1 cellular context compared by ENCODE assay signal in the genomic region with DNA sequence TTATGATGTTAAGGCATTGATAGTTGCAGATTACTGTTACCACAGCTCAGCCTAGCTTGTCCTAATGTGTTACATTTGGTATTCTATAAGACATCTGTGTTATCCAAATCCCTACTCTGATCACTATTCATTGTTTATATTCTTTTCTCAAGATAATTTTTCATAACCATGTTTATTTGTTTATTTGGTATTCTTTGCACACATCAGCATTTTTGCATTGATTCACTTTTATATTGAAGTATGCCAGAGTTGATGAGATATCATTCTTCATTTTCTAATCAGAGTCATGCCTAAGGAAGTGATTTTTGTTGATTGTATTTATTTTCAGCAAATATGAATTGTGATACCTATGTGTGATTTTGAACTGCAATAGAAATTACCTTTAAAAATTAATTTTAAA.
A peak's percentile ranks its signal among the peaks of the same experiment; 100 is the strongest.
TF ChIP-seq lines count a peak whose summit lies in the region.

No MANE protein-coding gene starts in this region.

TF ChIP-seq in K562, 482 proteins besides CTCF, POLR2A, EP300 and RAD21 (continued from another document):
- TF ChIP-seq, protein P1, sequence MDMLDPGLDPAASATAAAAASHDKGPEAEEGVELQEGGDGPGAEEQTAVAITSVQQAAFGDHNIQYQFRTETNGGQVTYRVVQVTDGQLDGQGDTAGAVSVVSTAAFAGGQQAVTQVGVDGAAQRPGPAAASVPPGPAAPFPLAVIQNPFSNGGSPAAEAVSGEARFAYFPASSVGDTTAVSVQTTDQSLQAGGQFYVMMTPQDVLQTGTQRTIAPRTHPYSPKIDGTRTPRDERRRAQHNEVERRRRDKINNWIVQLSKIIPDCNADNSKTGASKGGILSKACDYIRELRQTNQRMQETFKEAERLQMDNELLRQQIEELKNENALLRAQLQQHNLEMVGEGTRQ (CRISPR knock-in tag; IDR thresholded peaks at IDR 0.05) = no peak
- TF ChIP-seq CC2D1A (IDR thresholded peaks at IDR 0.05) = no peak
- no peak for TF ChIP-seq ZNF764 (CRISPR knock-in tag; IDR thresholded peaks at IDR 0.05; ENCODE audit: low read depth)
- TF ChIP-seq, protein P2, sequence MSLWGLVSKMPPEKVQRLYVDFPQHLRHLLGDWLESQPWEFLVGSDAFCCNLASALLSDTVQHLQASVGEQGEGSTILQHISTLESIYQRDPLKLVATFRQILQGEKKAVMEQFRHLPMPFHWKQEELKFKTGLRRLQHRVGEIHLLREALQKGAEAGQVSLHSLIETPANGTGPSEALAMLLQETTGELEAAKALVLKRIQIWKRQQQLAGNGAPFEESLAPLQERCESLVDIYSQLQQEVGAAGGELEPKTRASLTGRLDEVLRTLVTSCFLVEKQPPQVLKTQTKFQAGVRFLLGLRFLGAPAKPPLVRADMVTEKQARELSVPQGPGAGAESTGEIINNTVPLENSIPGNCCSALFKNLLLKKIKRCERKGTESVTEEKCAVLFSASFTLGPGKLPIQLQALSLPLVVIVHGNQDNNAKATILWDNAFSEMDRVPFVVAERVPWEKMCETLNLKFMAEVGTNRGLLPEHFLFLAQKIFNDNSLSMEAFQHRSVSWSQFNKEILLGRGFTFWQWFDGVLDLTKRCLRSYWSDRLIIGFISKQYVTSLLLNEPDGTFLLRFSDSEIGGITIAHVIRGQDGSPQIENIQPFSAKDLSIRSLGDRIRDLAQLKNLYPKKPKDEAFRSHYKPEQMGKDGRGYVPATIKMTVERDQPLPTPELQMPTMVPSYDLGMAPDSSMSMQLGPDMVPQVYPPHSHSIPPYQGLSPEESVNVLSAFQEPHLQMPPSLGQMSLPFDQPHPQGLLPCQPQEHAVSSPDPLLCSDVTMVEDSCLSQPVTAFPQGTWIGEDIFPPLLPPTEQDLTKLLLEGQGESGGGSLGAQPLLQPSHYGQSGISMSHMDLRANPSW (CRISPR knock-in tag; IDR thresholded peaks at IDR 0.05) = no peak
- TF ChIP-seq, protein P3, sequence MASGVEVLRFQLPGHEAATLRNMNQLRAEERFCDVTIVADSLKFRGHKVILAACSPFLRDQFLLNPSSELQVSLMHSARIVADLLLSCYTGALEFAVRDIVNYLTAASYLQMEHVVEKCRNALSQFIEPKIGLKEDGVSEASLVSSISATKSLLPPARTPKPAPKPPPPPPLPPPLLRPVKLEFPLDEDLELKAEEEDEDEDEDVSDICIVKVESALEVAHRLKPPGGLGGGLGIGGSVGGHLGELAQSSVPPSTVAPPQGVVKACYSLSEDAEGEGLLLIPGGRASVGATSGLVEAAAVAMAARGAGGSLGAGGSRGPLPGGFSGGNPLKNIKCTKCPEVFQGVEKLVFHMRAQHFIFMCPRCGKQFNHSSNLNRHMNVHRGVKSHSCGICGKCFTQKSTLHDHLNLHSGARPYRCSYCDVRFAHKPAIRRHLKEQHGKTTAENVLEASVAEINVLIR (CRISPR knock-in tag; IDR thresholded peaks at IDR 0.05) = no peak
- no peak for TF ChIP-seq ZNF282 (CRISPR knock-in tag; IDR thresholded peaks at IDR 0.05)
- no peak for TF ChIP-seq MCM3 (IDR thresholded peaks at IDR 0.05)
- TF ChIP-seq, protein P4, sequence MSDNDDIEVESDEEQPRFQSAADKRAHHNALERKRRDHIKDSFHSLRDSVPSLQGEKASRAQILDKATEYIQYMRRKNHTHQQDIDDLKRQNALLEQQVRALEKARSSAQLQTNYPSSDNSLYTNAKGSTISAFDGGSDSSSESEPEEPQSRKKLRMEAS (CRISPR knock-in tag; IDR thresholded peaks at IDR 0.05) = no peak
- no peak for TF ChIP-seq PCBP2 (IDR thresholded peaks at IDR 0.05; ENCODE audit: low read depth, low read length, poor library complexity, severe bottlenecking)
- peak; percentile 6; the same call in 1 of the 2 replicates for TF ChIP-seq MAFK (IDR thresholded peaks at IDR 0.05; ENCODE audit: low read length)
- peak; percentile 6; the same call in 1 of the 2 replicates for TF ChIP-seq C11orf30 (IDR thresholded peaks at IDR 0.05; ENCODE audit: low read depth)
- TF ChIP-seq ZNF778 (CRISPR knock-in tag; IDR thresholded peaks at IDR 0.05) = no peak
- peak; percentile 29; the same call in 1 of the 2 replicates for TF ChIP-seq ZNF316 (IDR thresholded peaks at IDR 0.05)
- TF ChIP-seq, protein P5, sequence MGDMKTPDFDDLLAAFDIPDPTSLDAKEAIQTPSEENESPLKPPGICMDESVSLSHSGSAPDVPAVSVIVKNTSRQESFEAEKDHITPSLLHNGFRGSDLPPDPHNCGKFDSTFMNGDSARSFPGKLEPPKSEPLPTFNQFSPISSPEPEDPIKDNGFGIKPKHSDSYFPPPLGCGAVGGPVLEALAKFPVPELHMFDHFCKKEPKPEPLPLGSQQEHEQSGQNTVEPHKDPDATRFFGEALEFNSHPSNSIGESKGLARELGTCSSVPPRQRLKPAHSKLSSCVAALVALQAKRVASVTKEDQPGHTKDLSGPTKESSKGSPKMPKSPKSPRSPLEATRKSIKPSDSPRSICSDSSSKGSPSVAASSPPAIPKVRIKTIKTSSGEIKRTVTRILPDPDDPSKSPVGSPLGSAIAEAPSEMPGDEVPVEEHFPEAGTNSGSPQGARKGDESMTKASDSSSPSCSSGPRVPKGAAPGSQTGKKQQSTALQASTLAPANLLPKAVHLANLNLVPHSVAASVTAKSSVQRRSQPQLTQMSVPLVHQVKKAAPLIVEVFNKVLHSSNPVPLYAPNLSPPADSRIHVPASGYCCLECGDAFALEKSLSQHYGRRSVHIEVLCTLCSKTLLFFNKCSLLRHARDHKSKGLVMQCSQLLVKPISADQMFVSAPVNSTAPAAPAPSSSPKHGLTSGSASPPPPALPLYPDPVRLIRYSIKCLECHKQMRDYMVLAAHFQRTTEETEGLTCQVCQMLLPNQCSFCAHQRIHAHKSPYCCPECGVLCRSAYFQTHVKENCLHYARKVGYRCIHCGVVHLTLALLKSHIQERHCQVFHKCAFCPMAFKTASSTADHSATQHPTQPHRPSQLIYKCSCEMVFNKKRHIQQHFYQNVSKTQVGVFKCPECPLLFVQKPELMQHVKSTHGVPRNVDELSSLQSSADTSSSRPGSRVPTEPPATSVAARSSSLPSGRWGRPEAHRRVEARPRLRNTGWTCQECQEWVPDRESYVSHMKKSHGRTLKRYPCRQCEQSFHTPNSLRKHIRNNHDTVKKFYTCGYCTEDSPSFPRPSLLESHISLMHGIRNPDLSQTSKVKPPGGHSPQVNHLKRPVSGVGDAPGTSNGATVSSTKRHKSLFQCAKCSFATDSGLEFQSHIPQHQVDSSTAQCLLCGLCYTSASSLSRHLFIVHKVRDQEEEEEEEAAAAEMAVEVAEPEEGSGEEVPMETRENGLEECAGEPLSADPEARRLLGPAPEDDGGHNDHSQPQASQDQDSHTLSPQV (IDR thresholded peaks at IDR 0.05) = no peak
- no peak for TF ChIP-seq DPF2 (IDR thresholded peaks at IDR 0.05)
- TF ChIP-seq PTTG1 (tag; IDR thresholded peaks at IDR 0.05; ENCODE audit: low read depth) = no peak
